In the genomic region with DNA sequence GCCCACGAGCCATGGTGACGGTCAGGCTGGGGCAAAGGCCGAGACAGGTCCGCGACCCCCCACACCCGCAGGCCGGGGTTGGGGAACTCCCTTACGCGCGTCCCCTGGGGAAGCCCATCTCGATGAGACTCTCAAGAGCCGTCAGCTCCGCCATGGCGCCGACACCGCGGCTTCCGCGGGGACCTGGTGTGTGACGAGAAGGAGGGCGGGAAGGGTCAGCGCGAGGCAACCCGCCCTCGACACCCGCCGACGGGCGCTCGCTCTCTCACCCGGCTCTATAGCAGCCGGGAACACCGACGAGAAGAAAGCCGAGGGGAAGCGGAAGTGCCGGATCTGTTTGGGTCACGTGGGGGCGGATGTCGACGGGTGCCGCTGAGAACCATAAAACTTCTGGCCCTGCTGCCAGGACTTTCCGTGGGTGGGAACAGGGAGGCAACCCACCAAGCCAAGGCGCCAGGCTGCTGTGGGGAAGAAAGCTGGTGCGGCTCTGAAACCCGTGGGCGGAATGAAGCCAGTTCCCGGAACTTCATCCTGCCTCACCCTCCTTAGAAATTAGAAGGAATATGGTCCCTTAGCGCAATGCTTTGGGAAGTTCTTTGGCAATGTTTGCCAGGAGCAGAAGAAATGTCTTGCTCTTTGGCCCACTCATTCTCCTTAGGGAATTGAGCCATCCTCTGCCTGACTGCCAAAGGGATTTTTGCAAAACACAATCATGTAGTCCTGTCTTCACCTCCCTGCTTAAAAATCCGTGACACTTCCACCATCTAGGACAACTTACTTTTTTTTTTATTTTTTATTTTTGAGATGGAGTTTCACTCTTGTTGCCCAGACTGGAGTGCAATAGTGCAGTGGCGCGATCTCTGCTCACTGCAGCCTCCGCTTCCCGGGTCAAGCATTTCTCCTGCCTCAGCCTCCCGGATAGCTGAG, we compare ENCODE assay signal across 8 cellular contexts. TPM values are rescaled to one million over a fixed set of nuclear protein-coding genes. Genes with fewer than 3 reads are reported as not detected.
DNase-seq lines count a peak whose midpoint lies in the region; ATAC-seq and TF ChIP-seq lines count a peak whose summit lies in the region.

A gene with protein sequence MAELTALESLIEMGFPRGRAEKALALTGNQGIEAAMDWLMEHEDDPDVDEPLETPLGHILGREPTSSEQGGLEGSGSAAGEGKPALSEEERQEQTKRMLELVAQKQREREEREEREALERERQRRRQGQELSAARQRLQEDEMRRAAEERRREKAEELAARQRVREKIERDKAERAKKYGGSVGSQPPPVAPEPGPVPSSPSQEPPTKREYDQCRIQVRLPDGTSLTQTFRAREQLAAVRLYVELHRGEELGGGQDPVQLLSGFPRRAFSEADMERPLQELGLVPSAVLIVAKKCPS (minus strand): TSS at position 304 of the 927 bp plus-strand sequence. CDS start 150 bp downstream, at position 154.

- no peaks in the 10 kb centered on the region for H3K9me2 ChIP-seq in HCT116 (ENCODE audit: insufficient read depth)

- TF ChIP-seq RAD21 in HCT116 (IDR thresholded peaks at IDR 0.05; ENCODE audit: low read depth): no peak

- H3K79me2 ChIP-seq in HCT116 (ENCODE audit: insufficient read depth, low read length): peaks cover 42% of the 10 kb centered on the region

- CTCF ChIA-PET in HCT116 (lab: Charles Lee): interaction anchor here (0.7 to 3.1 kb wide), 2 partner anchors 58 to 284 kb away, joined by 3 to 8 read pairs; no protein-coding TSS in a partner anchor
- CTCF ChIA-PET in T-cell (lab: Charles Lee): interaction anchor here (0.6 to 0.7 kb wide), 3 partner anchors 13 to 16 kb away, joined by 3 read pairs; no protein-coding TSS in a partner anchor

- H3K4me3 Mint-ChIP-seq in T-cell: peak within 1 kb of the TSS; percentile 86 to 89 (median 87)

- H3K9me3 ChIP-seq in HCT116 (ENCODE audit: control insufficient read depth in 1 of 2, insufficient read depth in 1 of 2, low read depth in 1 of 2, low read length in 2 of 2) (no peaks in the 10 kb centered on the region), adipocyte (ENCODE audit: control insufficient read depth, low read length) (no peaks in the 10 kb centered on the region), transverse colon (no peaks in the 10 kb centered on the region)

- no peaks in the 10 kb centered on the region for H3K27me3 ChIP-seq in HCT116 (ENCODE audit: insufficient read depth, low read length)
- no peaks in the 10 kb centered on the region for H3K27me3 ChIP-seq in adipocyte (replicated peaks; ENCODE audit: control insufficient read depth, insufficient read depth, low read length)
- no peaks in the 10 kb centered on the region for H3K27me3 ChIP-seq in transverse colon

- H3K9me3 Mint-ChIP-seq in T-cell: no peaks in the 10 kb centered on the region

- TF ChIP-seq CTCF in HCT116 (IDR thresholded peaks at IDR 0.05 in 2 of 3, conservative IDR thresholded peaks at IDR 0.05 in 1 of 3; ENCODE audit: borderline replicate concordance in 1 of 3, insufficient read depth in 1 of 3, low read depth in 2 of 3, low read length in 2 of 3) (no peak), transverse colon (IDR thresholded peaks at IDR 0.05) (no peak)

- BruUV-seq in HCT116 (replicated peaks; lab: Mats Ljungman, UMichigan): TSS peak; percentile 80

- H3K9ac ChIP-seq in HCT116 (ENCODE audit: low read length): peak within 1 kb of the TSS; percentile 84
- H3K9ac ChIP-seq in adipocyte (ENCODE audit: low read length): peak within 1 kb of the TSS; percentile 99

- peak within 1 kb of the TSS; percentile 43 for H2AFZ ChIP-seq in HCT116 (ENCODE audit: low read depth, low read length, poor library complexity, severe bottlenecking)

- 9 to 43% methylated on average over 6 to 48 of the region's 55 CpGs for WGBS in transverse colon (ENCODE audit: low coverage in 1 of 2), 2 donors

- POLR2A ChIA-PET in HCT116 (lab: Charles Lee): interaction anchor here (0.7 to 3.0 kb wide), 4 partner anchors 11 to 162 kb away, joined by 3 to 16 read pairs (median 9); a partner anchor contains a TSS
- POLR2A ChIA-PET in T-cell (lab: Charles Lee): interaction anchor here (0.5 to 1.3 kb wide), 7 partner anchors 14 to 105 kb away, joined by 3 to 8 read pairs (median 4); a partner anchor contains a TSS

- TF ChIP-seq POLR2A in HCT116 (IDR thresholded peaks at IDR 0.05; ENCODE audit: borderline replicate concordance, extremely low read depth, insufficient read depth, insufficient read length): no peak
- peak; percentile 81 for TF ChIP-seq POLR2A in transverse colon (IDR thresholded peaks at IDR 0.05)

- intact Hi-C loops in HCT116 (cut with micrococcal nuclease) (loop anchor here (10.0 kb wide), 1 partner anchor 86 kb away; a partner anchor contains a TSS), cardiac septum (cut with DNase I) (no loop called here), posterior cingulate gyrus (cut with DNase I) (loop anchor here (1.0 kb wide), 1 partner anchor 26 kb away; a partner anchor contains a TSS), transverse colon (cut with DNase I; ENCODE audit: low total_unique reads) (no loop called here)

- H3K27me3 Mint-ChIP-seq in T-cell: no peaks in the 10 kb centered on the region

- DNase-seq in DMS53 treated with DMSO at 0.1 percent for 48 hours (lab: John Stamatoyannopoulos, UW; ENCODE audit: unreplicated experiment) (peak; percentile 80), HCT116 (ENCODE audit: low read depth, low spot score) (peak; percentile 64), NCI-H1417 treated with DMSO at 0.1 percent for 48 hours (lab: John Stamatoyannopoulos, UW) (peak; percentile 22), T-cell (peak; percentile 62 to 87 (median 78)), adipocyte (ENCODE audit: low read depth) (peak; percentile 94), cardiac septum (ENCODE audit: low spot score) (peak; percentile 97), posterior cingulate gyrus (peak; percentile 83 to 98 (median 88)), transverse colon (peak; percentile 92)

- H3K27ac ChIP-seq in HCT116 (ENCODE audit: low read depth, low read length): peak within 1 kb of the TSS; percentile 82
- H3K27ac ChIP-seq in transverse colon: peak within 1 kb of the TSS; percentile 89 to 95 (median 94)

- H3K36me3 Mint-ChIP-seq in T-cell: peaks cover 23% of the 10 kb centered on the region

- in situ Hi-C loops in transverse colon (cut with MboI; ENCODE audit: low pct_ligation_motif_present in 1 of 4, low pct_unique_long_range_greater_than_20kb in 1 of 4, low sequenced_read_pairs in 3 of 4): loop anchor here in 2 of 4 donors (25.0 kb wide), 2 partner anchors 267 to 292 kb away; a partner anchor contains a TSS

- peak within 1 kb of the TSS; percentile 80 to 87 for H3K4me3 ChIP-seq in HCT116 (replicated peaks in 1 of 2; ENCODE audit: low read depth in 1 of 2, low read length in 2 of 2)
- peak within 1 kb of the TSS; percentile 97 for H3K4me3 ChIP-seq in adipocyte (ENCODE audit: low read length)
- peak within 1 kb of the TSS; percentile 81 to 88 (median 86) for H3K4me3 ChIP-seq in transverse colon

- RAD21 ChIA-PET in HCT116 (lab: Charles Lee; ENCODE audit: low non-redundant PET in 1 of 2, low total read pairs in 2 of 2, uncharacterized antibody in 2 of 2, unreplicated experiment in 2 of 2): interaction anchor here in 1 of 2 experiments (0.6 kb wide), 1 partner anchor 123 kb away, joined by 4 read pairs; no protein-coding TSS in a partner anchor

- H3K27ac Mint-ChIP-seq in T-cell: peak within 1 kb of the TSS; percentile 95

- no peaks in the 10 kb centered on the region for H4K20me1 ChIP-seq in HCT116 (ENCODE audit: insufficient read depth)

- no peak for TF ChIP-seq EP300 in transverse colon (IDR thresholded peaks at IDR 0.05; ENCODE audit: low read depth)

- H3K4me1 Mint-ChIP-seq in T-cell: peaks cover 40 to 42% (median 41%) of the 10 kb centered on the region in 3 donors

- peak within 1 kb of the TSS; percentile 95 for H3K4me2 ChIP-seq in HCT116 (ENCODE audit: low read length)

- H3K4me1 ChIP-seq in HCT116 (ENCODE audit: control insufficient read depth in 1 of 2, insufficient read depth in 2 of 2, low read length in 2 of 2): peaks cover 23 to 44% of the 10 kb centered on the region in 2 experiments
- H3K4me1 ChIP-seq in adipocyte (ENCODE audit: control insufficient read depth, insufficient read depth, low read length): peaks cover 38% of the 10 kb centered on the region
- H3K4me1 ChIP-seq in transverse colon: peaks cover 14 to 28% (median 16%) of the 10 kb centered on the region in 4 donors

- peak; percentile 73 for ATAC-seq in HCT116
- peak; percentile 80 to 88 (median 87) for ATAC-seq in T-cell (replicated peaks in 1 of 4)

- peaks cover 4 to 11% of the 10 kb centered on the region in 2 experiments; a peak in 3 of 4 replicates for H3K36me3 ChIP-seq in HCT116 (ENCODE audit: control insufficient read depth in 1 of 2, insufficient read depth in 2 of 2, low read length in 2 of 2)
- peaks cover 26% of the 10 kb centered on the region for H3K36me3 ChIP-seq in adipocyte (ENCODE audit: control insufficient read depth, insufficient read depth, low read length, severe bottlenecking)
- H3K36me3 ChIP-seq in transverse colon: peaks cover 0 to 15% (median 3%) of the 10 kb centered on the region in 4 donors

TF ChIP-seq in HCT116, 20 proteins besides CTCF, POLR2A, EP300 and RAD21 (continues in another document):
- TF ChIP-seq, protein P1, sequence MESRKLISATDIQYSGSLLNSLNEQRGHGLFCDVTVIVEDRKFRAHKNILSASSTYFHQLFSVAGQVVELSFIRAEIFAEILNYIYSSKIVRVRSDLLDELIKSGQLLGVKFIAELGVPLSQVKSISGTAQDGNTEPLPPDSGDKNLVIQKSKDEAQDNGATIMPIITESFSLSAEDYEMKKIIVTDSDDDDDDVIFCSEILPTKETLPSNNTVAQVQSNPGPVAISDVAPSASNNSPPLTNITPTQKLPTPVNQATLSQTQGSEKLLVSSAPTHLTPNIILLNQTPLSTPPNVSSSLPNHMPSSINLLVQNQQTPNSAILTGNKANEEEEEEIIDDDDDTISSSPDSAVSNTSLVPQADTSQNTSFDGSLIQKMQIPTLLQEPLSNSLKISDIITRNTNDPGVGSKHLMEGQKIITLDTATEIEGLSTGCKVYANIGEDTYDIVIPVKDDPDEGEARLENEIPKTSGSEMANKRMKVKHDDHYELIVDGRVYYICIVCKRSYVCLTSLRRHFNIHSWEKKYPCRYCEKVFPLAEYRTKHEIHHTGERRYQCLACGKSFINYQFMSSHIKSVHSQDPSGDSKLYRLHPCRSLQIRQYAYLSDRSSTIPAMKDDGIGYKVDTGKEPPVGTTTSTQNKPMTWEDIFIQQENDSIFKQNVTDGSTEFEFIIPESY (IDR thresholded peaks at IDR 0.05; ENCODE audit: extremely low read depth, insufficient replicate concordance, low read length): peak; percentile 80
- TF ChIP-seq CEBPB (IDR thresholded peaks at IDR 0.05; ENCODE audit: low read depth) (no peak), YY1 (IDR thresholded peaks at IDR 0.05; ENCODE audit: extremely low read depth, insufficient replicate concordance, low read depth, low read length) (peak; percentile 21), ZFX (IDR thresholded peaks at IDR 0.05) (0 out of 2 replicates have a peak, but pooled peaks have one; percentile 25), CBX3 (IDR thresholded peaks at IDR 0.05; ENCODE audit: low read depth) (no peak), SRF (IDR thresholded peaks at IDR 0.05; ENCODE audit: low read depth) (no peak)

RNA-seq across cellular contexts. Expression of the gene that starts here (rescaled TPM):
- total RNA-seq in HCT116 (2021; ENCODE audit: unreplicated experiment) (94.2 TPM), T-cell (100 to 1,000 TPM; 180 to 199 (median 196) TPM), cardiac septum (62.9 TPM), transverse colon (100 to 1,000 TPM; 129 to 219 (median 142) TPM)
- 113 and 125 TPM in 2 replicates for polyA plus RNA-seq in HCT116 (2012)

Comparison
In these comparisons a context has a peak if more than half of its experiments do, and no peak if none do; other contexts are left out.
1. Peak in every context shown above with its lines: DNase-seq, ATAC-seq, H3K4me3 ChIP-seq and H3K27ac ChIP-seq.
2. DNase-seq: peak in every context shown above with its lines; median percentile 97 in cardiac septum; 94 in adipocyte; 92 in transverse colon; 88 in posterior cingulate gyrus; 80 in DMS53 treated with DMSO at 0.1 percent for 48 hours; 78 in T-cell; 64 in HCT116; 22 in NCI-H1417 treated with DMSO at 0.1 percent for 48 hours.
3. intact Hi-C loops: an anchor here in HCT116 (10.0 kb wide) and posterior cingulate gyrus (1.0 kb wide); none called in cardiac septum and transverse colon.